ENCODE assay signal across 8 cellular contexts in genomic region chr14:35534884-35535793, GRCh38. TPM values are rescaled to one million over a fixed set of nuclear protein-coding genes. Genes with fewer than 3 reads are reported as not detected.
DNase-seq lines count a peak whose midpoint lies in the region; ATAC-seq, FAIRE-seq and TF ChIP-seq lines count a peak whose summit lies in the region.

No MANE protein-coding gene starts in this region.

- TF ChIP-seq CTCF in GM12878 (IDR thresholded peaks at IDR 0.05 in 2 of 3, conservative IDR thresholded peaks at IDR 0.05 in 1 of 3; ENCODE audit: control insufficient read depth in 2 of 3, extremely low read depth in 1 of 3, insufficient read depth in 1 of 3, low read depth in 3 of 3, low read length in 3 of 3), result no peak

- 19% methylated on average over 78 of the region's 80 CpGs for WGBS in GM12878 (ENCODE audit: insufficient coverage, insufficient replicate concordance, low lambda C conversion rate, missing lambda C conversion rate)

- in situ Hi-C loops in GM12878 (cut with MboI), result no loop called here

- peak overlapping the region; percentile 69 for H3K4me3 ChIP-seq in HUES48 (ENCODE audit: low read depth, low read length)
- H3K4me3 ChIP-seq in GM12878, result peak overlapping the region; percentile 70; the same call in 1 of the 2 replicates
- peak overlapping the region; percentile 67 for H3K4me3 ChIP-seq in iPS-15b (ENCODE audit: low read depth, low read length)
- H3K4me3 ChIP-seq in skin epidermis, result peak overlapping the region in 6 of 7 experiments; percentile 35 to 62 (median 45)

- SMC1A ChIA-PET in GM12878 (lab: Charles Lee; ENCODE audit: uncharacterized antibody, unreplicated experiment), result interaction anchor here (0.6 to 1.3 kb wide), 2 partner anchors 9 to 495 kb away, joined by 3 to 4 read pairs; no protein-coding TSS in a partner anchor

- no peaks in the 10 kb centered on the region for H3K36me3 ChIP-seq in HUES48 (ENCODE audit: control insufficient read depth, insufficient read depth, low read length)
- H3K36me3 ChIP-seq in GM12878 (ENCODE audit: control insufficient read depth in 2 of 2, insufficient read depth in 2 of 2, low read length in 1 of 2), result no peaks in the 10 kb centered on the region
- no peaks in the 10 kb centered on the region for H3K36me3 ChIP-seq in iPS-15b (ENCODE audit: control insufficient read depth, insufficient read depth, low read length)

- H3K9me3 ChIP-seq in HUES48 (ENCODE audit: control insufficient read depth, insufficient read depth, low read length), result no peaks in the 10 kb centered on the region
- no peaks in the 10 kb centered on the region; the same call in 2 of the 3 replicates for H3K9me3 ChIP-seq in GM12878 (replicated peaks; ENCODE audit: control insufficient read depth, insufficient read depth, low read length)
- H3K9me3 ChIP-seq in iPS-15b (ENCODE audit: control insufficient read depth, insufficient read depth, low read length), result no peaks in the 10 kb centered on the region

- no peak for TF ChIP-seq EP300 in GM12878 (IDR thresholded peaks at IDR 0.05; ENCODE audit: borderline replicate concordance in 1 of 2, control insufficient read depth in 1 of 2, low read depth in 2 of 2, low read length in 2 of 2)

- H3K27me3 ChIP-seq in HUES48 (ENCODE audit: control insufficient read depth, insufficient read depth, low read length) (peaks cover 74% of the 10 kb centered on the region), GM12878 (replicated peaks in 1 of 2; ENCODE audit: control insufficient read depth in 2 of 2, insufficient read depth in 2 of 2, low read length in 1 of 2) (peaks cover 6 to 16% of the 10 kb centered on the region in 2 experiments), iPS-15b (ENCODE audit: control insufficient read depth, insufficient read depth, low read length) (peaks cover 68% of the 10 kb centered on the region)

- no peak overlapping the region for H3K9ac ChIP-seq in HUES48 (ENCODE audit: low read depth, low read length)
- H3K9ac ChIP-seq in GM12878 (ENCODE audit: control insufficient read depth, insufficient read depth, low read length), result no peak overlapping the region
- no peak overlapping the region for H3K9ac ChIP-seq in iPS-15b (ENCODE audit: low read depth, low read length)

- H2AFZ ChIP-seq in GM12878 (ENCODE audit: control insufficient read depth, low read depth, low read length), result no peak overlapping the region

- H3K27ac ChIP-seq in HUES48 (ENCODE audit: low read depth, low read length), result no peak overlapping the region
- no peak overlapping the region for H3K27ac ChIP-seq in GM12878 (ENCODE audit: control insufficient read depth, insufficient read depth)
- no peak overlapping the region for H3K27ac ChIP-seq in skin epidermis

- no peaks in the 10 kb centered on the region for H3K79me2 ChIP-seq in GM12878 (ENCODE audit: control insufficient read depth, insufficient read depth, low read length)

- RAD21 ChIA-PET in GM12878 (lab: Charles Lee; ENCODE audit: unreplicated experiment), result no interaction called here

- DNase-seq in COLO668 (lab: John Stamatoyannopoulos, UW; ENCODE audit: unreplicated experiment), result peak; percentile 65
- peak; percentile 78 for DNase-seq in T1000 (lab: John Stamatoyannopoulos, UW)
- no peak for DNase-seq in GM12878 (ENCODE audit: low read depth, low spot score)
- no peak for DNase-seq in NCI-H1694 treated with DMSO at 0.1 percent for 48 hours (lab: John Stamatoyannopoulos, UW)

- POLR2A ChIA-PET in GM12878 (lab: Charles Lee), result interaction anchor here (0.7 kb wide), 1 partner anchor 22 kb away, joined by 4 read pairs; no protein-coding TSS in a partner anchor

- ATAC-seq in GM19463 (IDR thresholded peaks at IDR 0.05; ENCODE audit: unreplicated experiment), result peak; percentile 46
- ATAC-seq in GM12878, result peak; percentile 62

- H3K4me1 ChIP-seq in HUES48 (ENCODE audit: control insufficient read depth, insufficient read depth, low read length) (peaks cover 2% of the 10 kb centered on the region; the same call in 1 of the 2 replicates), GM12878 (ENCODE audit: control insufficient read depth, insufficient read depth, low read length) (peaks cover 14% of the 10 kb centered on the region), iPS-15b (ENCODE audit: control insufficient read depth, insufficient read depth, low read length) (peaks cover 2% of the 10 kb centered on the region)

- TF ChIP-seq RAD21 in GM12878 (IDR thresholded peaks at IDR 0.05; ENCODE audit: insufficient read depth, low read depth, low read length), result no peak

- peak overlapping the region; percentile 98 for H3K4me2 ChIP-seq in GM12878 (ENCODE audit: control insufficient read depth, insufficient read depth)

- CTCF ChIA-PET in GM12878 (lab: Yijun Ruan, JAX), result no interaction called here

- TF ChIP-seq POLR2A in GM12878 (IDR thresholded peaks at IDR 0.05; ENCODE audit: low read depth, low read length), result no peak

- no peak for FAIRE-seq in GM12878 (lab: Jason Lieb, UNC)

- no TSS peak for BruUV-seq in GM12878 (replicated peaks; lab: Mats Ljungman, UMichigan)

- no peaks in the 10 kb centered on the region for H4K20me1 ChIP-seq in GM12878 (ENCODE audit: control insufficient read depth, insufficient read depth)

- intact Hi-C loops in GM12878 (cut with micrococcal nuclease; ENCODE audit: unreplicated experiment), result loop anchor here (10.0 kb wide), 1 partner anchor 150 kb away; no protein-coding TSS in a partner anchor

TF ChIP-seq in GM12878, 131 proteins besides CTCF, POLR2A, EP300 and RAD21 (continues in another document):
- TF ChIP-seq ZNF384 (IDR thresholded peaks at IDR 0.05; ENCODE audit: borderline replicate concordance, low read depth, low read length) (no peak), EZH2 (IDR thresholded peaks at IDR 0.05; ENCODE audit: borderline replicate concordance, control insufficient read depth, low read depth, low read length) (no peak), NR2C1 (IDR thresholded peaks at IDR 0.05) (no peak), GATAD2B (conservative IDR thresholded peaks at IDR 0.05; ENCODE audit: low read depth) (no peak), MLLT1 (IDR thresholded peaks at IDR 0.05) (no peak), FOXM1 (IDR thresholded peaks at IDR 0.05; ENCODE audit: low read depth, low read length) (no peak), POLR2AphosphoS5 (IDR thresholded peaks at IDR 0.05; ENCODE audit: low read length) (no peak), CREM (IDR thresholded peaks at IDR 0.05; ENCODE audit: low read depth) (0 out of 2 replicates have a peak, but pooled peaks have one; percentile 57), CHD2 (IDR thresholded peaks at IDR 0.05; ENCODE audit: borderline replicate concordance, low read depth, low read length) (no peak), RB1 (IDR thresholded peaks at IDR 0.05; ENCODE audit: borderline replicate concordance) (no peak), NBN (IDR thresholded peaks at IDR 0.05) (no peak), YY1 (IDR thresholded peaks at IDR 0.05; ENCODE audit: low read depth, low read length) (peak; percentile 67; the same call in 1 of the 2 replicates), HDAC2 (IDR thresholded peaks at IDR 0.05) (0 out of 2 replicates have a peak, but pooled peaks have one; percentile 66), SMARCA5 (IDR thresholded peaks at IDR 0.05) (no peak), USF2 (IDR thresholded peaks at IDR 0.05; ENCODE audit: borderline replicate concordance, low read depth, low read length) (no peak)

RNA-seq across cellular contexts. Expression of gene INSM2, which starts 1.2 kb away (rescaled TPM):
- 0.13 TPM in 1 of 2 replicates, not detected in the other for total RNA-seq in GM12878 (2013; cell fraction: nucleolus; rRNA removed)
- total RNA-seq in GM12878 (2014; rRNA removed) (not detected in 2 replicates), GM12878 (2014; rRNA removed; fragmentation: Illumina TruSeq; extraction: Trizol) (not detected in 2 replicates), GM12878 (2021) (not detected in 2 replicates)
- polyA plus RNA-seq in GM12878 (2011; ENCODE audit: low read depth), result not detected
- polyA plus RNA-seq in GM12878 (2011; rRNA removed) (not detected in 2 replicates), GM12878 (2014; fragmentation: Illumina TruSeq; extraction: Trizol) (0.05 TPM in 1 of 2 replicates, not detected in the other), GM12878 (2014; fragmentation: Nextera tagmentation; extraction: Ambion mirVana) (not detected), GM12878 (2014; rRNA removed) (0.06 TPM in 1 of 2 replicates, not detected in the other), GM12878 (2016; fragmentation: Nextera tagmentation; extraction: Ambion mirVana) (not detected)
- polyA plus RNA-seq in GM12878 (2011; cell fraction: cytosol; rRNA removed), result not detected in 2 replicates
- 0.09 TPM in 1 of 2 replicates, not detected in the other for polyA plus RNA-seq in GM12878 (2011; cell fraction: nucleus; rRNA removed)
- polyA plus RNA-seq in GM12878 (2012), result not detected in 2 replicates
- not detected in 2 replicates for polyA minus RNA-seq in GM12878 (2011; rRNA and poly(A)+ RNA removed)
- not detected in 2 replicates for polyA minus RNA-seq in GM12878 (2011; cell fraction: cytosol; rRNA and poly(A)+ RNA removed)
- polyA minus RNA-seq in GM12878 (2011; cell fraction: nucleus; rRNA and poly(A)+ RNA removed), result not detected in 2 replicates

Comparison
In these comparisons a context has a peak if more than half of its experiments do, and no peak if none do; other contexts are left out.
1. DNase-seq: peak in COLO668 (single experiment) and T1000 (single experiment); none in GM12878 (single experiment) and NCI-H1694 treated with DMSO at 0.1 percent for 48 hours (single experiment).
2. Peak in every context shown above with its lines, with median percentiles within 50 percentile points of each other: H3K4me3 ChIP-seq.